8 cellular contexts compared by ENCODE assay signal in genomic region chr20:53707341-53708102, GRCh38.
DNase-seq lines count a peak whose midpoint lies in the region; ATAC-seq and TF ChIP-seq lines count a peak whose summit lies in the region.

No MANE protein-coding gene starts in this region.

- H3K4ac ChIP-seq in trophoblast cell (ENCODE audit: low read depth, low read length) = no peak overlapping the region

- H3K36me3 ChIP-seq in HCT116 (ENCODE audit: control insufficient read depth in 1 of 2, insufficient read depth in 2 of 2, low read length in 2 of 2) (no peaks in the 10 kb centered on the region), trophoblast cell (ENCODE audit: control insufficient read depth in 1 of 2, insufficient read depth in 2 of 2, low read length in 2 of 2) (no peaks in the 10 kb centered on the region)

- no peak overlapping the region for H2BK120ac ChIP-seq in trophoblast cell (ENCODE audit: insufficient read depth, low read length, poor library complexity)

- intact Hi-C loops in HCT116 (cut with micrococcal nuclease) = no loop called here

- ATAC-seq in HCT116 = no peak
- no peak for ATAC-seq in omental fat pad (ENCODE audit: low FRiP score)

- H2AFZ ChIP-seq in HCT116 (ENCODE audit: low read depth, low read length, poor library complexity, severe bottlenecking) = peak overlapping the region; percentile 59
- no peak overlapping the region for H2AFZ ChIP-seq in trophoblast cell (ENCODE audit: insufficient read depth, low read length, poor library complexity)

- POLR2A ChIA-PET in HCT116 (lab: Charles Lee) = no interaction called here

- no peak overlapping the region for H3K4me3 Mint-ChIP-seq in brain

- peaks cover 7% of the 10 kb centered on the region for H3K79me1 ChIP-seq in trophoblast cell (ENCODE audit: low read length)

- H3K4me1 ChIP-seq in HCT116 (ENCODE audit: control insufficient read depth in 1 of 2, insufficient read depth in 2 of 2, low read length in 2 of 2) (peaks cover 0 to 14% of the 10 kb centered on the region in 2 experiments; a peak in 2 of 4 replicates), trophoblast cell (ENCODE audit: control insufficient read depth in 1 of 2, insufficient read depth in 2 of 2, low read length in 2 of 2) (peaks cover 7 to 12% of the 10 kb centered on the region in 2 experiments)

- H3K27me3 ChIP-seq in HCT116 (ENCODE audit: insufficient read depth, low read length) (no peaks in the 10 kb centered on the region), trophoblast cell (ENCODE audit: insufficient read depth, low read length) (no peaks in the 10 kb centered on the region)

- peak overlapping the region; percentile 40 for H3K4me3 ChIP-seq in GM12865 (ENCODE audit: low read depth, low read length)
- no peak overlapping the region for H3K4me3 ChIP-seq in HCT116 (replicated peaks in 1 of 2; ENCODE audit: low read depth in 1 of 2, low read length in 2 of 2)
- no peak overlapping the region for H3K4me3 ChIP-seq in trophoblast cell (ENCODE audit: low read depth, low read length)

- H3K9me2 ChIP-seq in HCT116 (ENCODE audit: insufficient read depth) = no peaks in the 10 kb centered on the region

- H3K9me3 ChIP-seq in HCT116 (ENCODE audit: control insufficient read depth in 1 of 2, insufficient read depth in 1 of 2, low read depth in 1 of 2, low read length in 2 of 2) = no peaks in the 10 kb centered on the region
- no peaks in the 10 kb centered on the region for H3K9me3 ChIP-seq in trophoblast cell (ENCODE audit: insufficient read depth, low read depth, low read length)

- no CpG with 5 or more reads among the region's 6 CpGs for WGBS in trophoblast cell (ENCODE audit: extremely low coverage, insufficient coverage, insufficient read length)

- H4K12ac ChIP-seq in trophoblast cell (ENCODE audit: low read depth, low read length) = no peak overlapping the region

- no peak overlapping the region for H3K18ac ChIP-seq in trophoblast cell (ENCODE audit: low read length)

- H3K79me2 ChIP-seq in HCT116 (ENCODE audit: insufficient read depth, low read length) (no peaks in the 10 kb centered on the region), trophoblast cell (ENCODE audit: control insufficient read depth, insufficient read depth, low read length, poor library complexity) (no peaks in the 10 kb centered on the region)

- no peak overlapping the region for H2BK12ac ChIP-seq in trophoblast cell (ENCODE audit: low read length)

- no peak overlapping the region for H2AK5ac ChIP-seq in trophoblast cell (ENCODE audit: low read length)

- H3K14ac ChIP-seq in trophoblast cell (ENCODE audit: low read length) = no peak overlapping the region

- H4K91ac ChIP-seq in trophoblast cell (ENCODE audit: low read depth, low read length) = no peak overlapping the region

- RAD21 ChIA-PET in HCT116 (lab: Charles Lee; ENCODE audit: low non-redundant PET in 1 of 2, low total read pairs in 2 of 2, uncharacterized antibody in 2 of 2, unreplicated experiment in 2 of 2) = no interaction called here

- no peak for TF ChIP-seq RAD21 in HCT116 (IDR thresholded peaks at IDR 0.05; ENCODE audit: low read depth)

- peak overlapping the region; percentile 58 to 95 (median 82) for H3K27ac Mint-ChIP-seq in brain

- no TSS peak for BruUV-seq in HCT116 (replicated peaks; lab: Mats Ljungman, UMichigan)

- H4K8ac ChIP-seq in trophoblast cell (ENCODE audit: low read depth, low read length) = no peak overlapping the region

- no peak for TF ChIP-seq CTCF in GM12865 (IDR thresholded peaks at IDR 0.05; ENCODE audit: insufficient read depth, low read depth, low read length, missing control alignments)
- TF ChIP-seq CTCF in HCT116 (IDR thresholded peaks at IDR 0.05 in 2 of 3, conservative IDR thresholded peaks at IDR 0.05 in 1 of 3; ENCODE audit: borderline replicate concordance in 1 of 3, insufficient read depth in 1 of 3, low read depth in 2 of 3, low read length in 2 of 3) = no peak
- TF ChIP-seq CTCF in brain (conservative IDR thresholded peaks at IDR 0.05) = no peak
- no peak for TF ChIP-seq CTCF in omental fat pad (IDR thresholded peaks at IDR 0.05)

- H2BK5ac ChIP-seq in trophoblast cell (ENCODE audit: low read depth, low read length, poor library complexity) = no peak overlapping the region

- CTCF ChIA-PET in HCT116 (lab: Charles Lee) = no interaction called here

- no peak overlapping the region for H3K9ac ChIP-seq in HCT116 (ENCODE audit: low read length)
- no peak overlapping the region for H3K9ac ChIP-seq in trophoblast cell (ENCODE audit: low read length)

- H3K27ac ChIP-seq in HCT116 (ENCODE audit: low read depth, low read length) (no peak overlapping the region), trophoblast cell (ENCODE audit: low read depth, low read length) (no peak overlapping the region)

- peak overlapping the region; percentile 34 for H3K23ac ChIP-seq in trophoblast cell (ENCODE audit: low read length)

- no peaks in the 10 kb centered on the region for H4K20me1 ChIP-seq in HCT116 (ENCODE audit: insufficient read depth)

- TF ChIP-seq POLR2A in HCT116 (IDR thresholded peaks at IDR 0.05; ENCODE audit: borderline replicate concordance, extremely low read depth, insufficient read depth, insufficient read length) = no peak

- no peaks in the 10 kb centered on the region for H3K27me3 Mint-ChIP-seq in brain

- no peaks in the 10 kb centered on the region for H3K9me3 Mint-ChIP-seq in brain

- peak; percentile 67 for DNase-seq in GM12865 (ENCODE audit: low read depth)
- DNase-seq in HCT116 (ENCODE audit: low read depth, low spot score) = no peak
- DNase-seq in NAMALWA (ENCODE audit: low spot score) = peak; percentile 55
- DNase-seq in trophoblast cell = no peak
- DNase-seq in GM19240 (ENCODE audit: insufficient read length, low spot score) = no peak
- no peak for DNase-seq in omental fat pad (ENCODE audit: low spot score)
- no peak for DNase-seq in SW480 (ENCODE audit: low spot score)

- H3K36me3 Mint-ChIP-seq in brain = no peaks in the 10 kb centered on the region

- peak overlapping the region; percentile 47; the same call in 1 of the 2 replicates for H3K4me2 ChIP-seq in HCT116 (ENCODE audit: low read length)
- H3K4me2 ChIP-seq in trophoblast cell (ENCODE audit: low read length) = no peak overlapping the region

- peaks cover 31% of the 10 kb centered on the region for H3K4me1 Mint-ChIP-seq in brain

TF ChIP-seq in HCT116, 20 proteins besides CTCF, POLR2A, EP300 and RAD21 (continues in another document):
- TF ChIP-seq ZNF274 (IDR thresholded peaks at IDR 0.05; ENCODE audit: low read depth, low read length) = no peak
- no peak for TF ChIP-seq CBX3 (IDR thresholded peaks at IDR 0.05; ENCODE audit: low read depth)
- TF ChIP-seq ZBTB33 (IDR thresholded peaks at IDR 0.05; ENCODE audit: extremely low read depth, insufficient replicate concordance, low read length) = no peak
- TF ChIP-seq POLR2AphosphoS5 (IDR thresholded peaks at IDR 0.05; ENCODE audit: low read depth, low read length) = no peak
- no peak for TF ChIP-seq REST (IDR thresholded peaks at IDR 0.05; ENCODE audit: low read depth)
- no peak for TF ChIP-seq ATF3 (IDR thresholded peaks at IDR 0.05)
- TF ChIP-seq SIN3A (IDR thresholded peaks at IDR 0.05; ENCODE audit: low read depth) = no peak
- no peak for TF ChIP-seq TCF7L2 (IDR thresholded peaks at IDR 0.05; ENCODE audit: borderline replicate concordance, extremely low read depth, insufficient read depth, insufficient read length)
- no peak for TF ChIP-seq EZH2phosphoT487 (IDR thresholded peaks at IDR 0.05; ENCODE audit: borderline replicate concordance)
- TF ChIP-seq ELF1 (IDR thresholded peaks at IDR 0.05; ENCODE audit: borderline replicate concordance, low read depth) = no peak
- no peak for TF ChIP-seq EGR1 (IDR thresholded peaks at IDR 0.05; ENCODE audit: low read depth)
- no peak for TF ChIP-seq SP1 (IDR thresholded peaks at IDR 0.05; ENCODE audit: low read depth)

Comparison
In these comparisons a context has a peak if more than half of its experiments do, and no peak if none do; other contexts are left out.
1. DNase-seq: peak in GM12865 (single experiment) and NAMALWA (single experiment); none in HCT116 (single experiment), trophoblast cell (0 of 2), GM19240 (single experiment), omental fat pad (single experiment) and SW480 (single experiment).